ENCODE assay signal across 9 cellular contexts in genomic region chr19:10593820-10594637, GRCh38. TPM values are rescaled to one million over a fixed set of nuclear protein-coding genes. Genes with fewer than 3 reads are reported as not detected.
DNase-seq lines count a peak whose midpoint lies in the region; ATAC-seq and TF ChIP-seq lines count a peak whose summit lies in the region.
"Had no signal": no experiment of that assay in that cellular context is flagged by ENCODE, and none has a peak within 500 bp of the region (broad histone marks: within the 10 kb centered on the region; RNA-seq: fewer than 3 reads in every experiment).

No MANE protein-coding gene starts in this region.

- CTCF ChIA-PET in activated naive CD4-positive, alpha-beta T cell treated with anti-CD3 and anti-CD28 coated beads, Interleukin-2, amount 10 ng/mL, durations not matched to agents 7 days and 5 days (lab: Charles Lee), result interaction anchor here (1.3 to 3.3 kb wide), 4 partner anchors 13 to 52 kb away, joined by 5 to 17 read pairs (median 6); no protein-coding TSS in a partner anchor

- ATAC-seq in HG03571 (IDR thresholded peaks at IDR 0.05; ENCODE audit: unreplicated experiment) (no peak), HG03457 (IDR thresholded peaks at IDR 0.05; ENCODE audit: unreplicated experiment) (no peak)

- H3K4me3 ChIP-seq in liver (ENCODE audit: low read depth in 1 of 3, low read length in 3 of 3), result no peak overlapping the region
- H3K4me3 ChIP-seq in vagina, result no peak overlapping the region

- H3K4me3 Mint-ChIP-seq in activated naive CD4-positive, alpha-beta T cell treated with anti-CD3 and anti-CD28 coated beads, Interleukin-2, amount 10 ng/mL, durations not matched to agents 7 days and 5 days, result no peak overlapping the region

- H3K9me3 ChIP-seq in liver (ENCODE audit: control insufficient read depth in 4 of 4, low read length in 3 of 4) (no peaks in the 10 kb centered on the region), vagina (no peaks in the 10 kb centered on the region)

- no peak for DNase-seq in activated naive CD4-positive, alpha-beta T cell treated with anti-CD3 and anti-CD28 coated beads, Interleukin-2, amount 10 ng/mL, durations not matched to agents 7 days and 5 days
- no peak for DNase-seq in activated naive CD4-positive, alpha-beta T cell (lab: John Stamatoyannopoulos, UW)
- DNase-seq in vagina (ENCODE audit: extremely low spot score in 2 of 2) (no peak), NK-92 (lab: John Stamatoyannopoulos, UW; ENCODE audit: unreplicated experiment) (no peak)
- DNase-seq: NCI-H1930 had no signal

- no peaks in the 10 kb centered on the region for H3K9me3 Mint-ChIP-seq in activated naive CD4-positive, alpha-beta T cell treated with anti-CD3 and anti-CD28 coated beads, Interleukin-2, amount 10 ng/mL, durations not matched to agents 7 days and 5 days

- no peaks in the 10 kb centered on the region for H3K27me3 ChIP-seq in liver (ENCODE audit: control insufficient read depth in 4 of 4, insufficient read depth in 4 of 4, low read length in 3 of 4)
- no peaks in the 10 kb centered on the region for H3K27me3 ChIP-seq in vagina

- intact Hi-C loops in vagina (cut with DNase I), result no loop called here

- TF ChIP-seq CTCF in liver (IDR thresholded peaks at IDR 0.05; ENCODE audit: low read depth, low read length, missing input control) (no peak), vagina (IDR thresholded peaks at IDR 0.05) (no peak)

- peak overlapping the region; percentile 6 for H3K27ac Mint-ChIP-seq in activated naive CD4-positive, alpha-beta T cell treated with anti-CD3 and anti-CD28 coated beads, Interleukin-2, amount 10 ng/mL, durations not matched to agents 7 days and 5 days

- peaks cover 25% of the 10 kb centered on the region for H3K4me1 Mint-ChIP-seq in activated naive CD4-positive, alpha-beta T cell treated with anti-CD3 and anti-CD28 coated beads, Interleukin-2, amount 10 ng/mL, durations not matched to agents 7 days and 5 days

- H3K9ac ChIP-seq in liver (ENCODE audit: low read depth in 1 of 2, low read length in 2 of 2), result no peak overlapping the region

- 80% methylated on average over 9 of the region's 9 CpGs for WGBS in liver

- TF ChIP-seq RAD21 in liver (IDR thresholded peaks at IDR 0.05), result no peak

- H3K36me3 ChIP-seq in liver (ENCODE audit: control insufficient read depth in 4 of 4, insufficient read depth in 3 of 4, low read depth in 1 of 4, low read length in 3 of 4) (no peaks in the 10 kb centered on the region), vagina (no peaks in the 10 kb centered on the region)

- H3K27ac ChIP-seq in angular gyrus (ENCODE audit: low read depth, low read length), result peak overlapping the region; percentile 86
- peak overlapping the region; percentile 31 to 50 for H3K27ac ChIP-seq in liver (ENCODE audit: low read depth in 1 of 2, low read length in 2 of 2)
- peak overlapping the region; percentile 70 for H3K27ac ChIP-seq in vagina

- no peak for TF ChIP-seq POLR2A in vagina (IDR thresholded peaks at IDR 0.05)

- peaks cover 45% of the 10 kb centered on the region for H3K27me3 Mint-ChIP-seq in activated naive CD4-positive, alpha-beta T cell treated with anti-CD3 and anti-CD28 coated beads, Interleukin-2, amount 10 ng/mL, durations not matched to agents 7 days and 5 days

- H3K36me3 Mint-ChIP-seq in activated naive CD4-positive, alpha-beta T cell treated with anti-CD3 and anti-CD28 coated beads, Interleukin-2, amount 10 ng/mL, durations not matched to agents 7 days and 5 days, result no peaks in the 10 kb centered on the region

- H3K4me1 ChIP-seq in liver (ENCODE audit: control insufficient read depth in 4 of 4, insufficient read depth in 4 of 4, low read length in 3 of 4), result no peaks in the 10 kb centered on the region
- H3K4me1 ChIP-seq in vagina, result peaks cover 15% of the 10 kb centered on the region

TF ChIP-seq in liver, 16 proteins besides CTCF, POLR2A, EP300 and RAD21:
- TF ChIP-seq TAF1 (conservative IDR thresholded peaks at IDR 0.05), result no peak
- TF ChIP-seq RXRA (IDR thresholded peaks at IDR 0.05), result no peak
- TF ChIP-seq NR2F2 (IDR thresholded peaks at IDR 0.05), result no peak
- no peak for TF ChIP-seq MAX (IDR thresholded peaks at IDR 0.05)
- no peak for TF ChIP-seq SP1 (IDR thresholded peaks at IDR 0.05)
- no peak for TF ChIP-seq GABPA (IDR thresholded peaks at IDR 0.05 in 1 of 2, conservative IDR thresholded peaks at IDR 0.05 in 1 of 2)
- no peak for TF ChIP-seq YY1 (IDR thresholded peaks at IDR 0.05)
- no peak for TF ChIP-seq REST (IDR thresholded peaks at IDR 0.05)
- no peak for TF ChIP-seq FOXA2 (IDR thresholded peaks at IDR 0.05)
- no peak for TF ChIP-seq JUND (IDR thresholded peaks at IDR 0.05)
TF ChIP-seq in liver: peak in this region for 0.

RNA-seq across cellular contexts. Expression of gene AP1M2, which starts 6.9 kb away (rescaled TPM):
- total RNA-seq in liver (1 to 10 TPM in 1 of 2 donors, under 1 TPM in 1; 0.42 to 1.3 TPM), vagina (29.0 TPM)
- polyA plus RNA-seq in liver, result under 1 TPM; 0.57 to 0.83 TPM

RNA-seq across cellular contexts. Expression of gene CDKN2D, which starts 25.2 kb away (rescaled TPM):
- total RNA-seq in liver (10 to 100 TPM in 1 of 2 donors, 1 to 10 TPM in 1; 2.7 to 86.4 TPM), vagina (22.8 TPM)
- polyA plus RNA-seq in liver, result 1 to 10 TPM; 1.6 to 4.4 TPM

RNA-seq across cellular contexts. Expression of gene KRI1, which starts 28.2 kb away (rescaled TPM):
- total RNA-seq in liver (10 to 100 TPM in 1 of 2 donors, 1 to 10 TPM in 1; 7.0 to 14.1 TPM), vagina (21.6 TPM)
- 1 to 10 TPM; 4.6 to 7.1 TPM for polyA plus RNA-seq in liver

RNA-seq across cellular contexts. Expression of gene SLC44A2, which starts 31.3 kb away (rescaled TPM):
- total RNA-seq in liver (10 to 100 TPM; 13.0 to 21.6 TPM), vagina (89.4 TPM)
- 10 to 100 TPM; 12.0 to 13.9 TPM for polyA plus RNA-seq in liver

RNA-seq across cellular contexts. Expression of gene ATG4D, which starts 50.3 kb away (rescaled TPM):
- total RNA-seq in liver (10 to 100 TPM; 10.1 to 44.4 TPM), vagina (18.2 TPM)
- polyA plus RNA-seq in liver, result 10 to 100 TPM in 1 of 2 donors, 1 to 10 TPM in 1; 4.7 to 12.1 TPM

Comparison
In these comparisons a context has a peak if more than half of its experiments do, and no peak if none do; other contexts are left out.
1. RNA of gene AP1M2, which starts 6.9 kb away (total RNA-seq): 29.0 TPM in vagina (single experiment); 0.42 to 1.3 TPM in liver; every median in the first group is over 10 times any median in the second.
2. Peak in every context shown above with its lines, with median percentiles within 50 percentile points of each other: H3K27ac ChIP-seq.